In the genomic region with DNA sequence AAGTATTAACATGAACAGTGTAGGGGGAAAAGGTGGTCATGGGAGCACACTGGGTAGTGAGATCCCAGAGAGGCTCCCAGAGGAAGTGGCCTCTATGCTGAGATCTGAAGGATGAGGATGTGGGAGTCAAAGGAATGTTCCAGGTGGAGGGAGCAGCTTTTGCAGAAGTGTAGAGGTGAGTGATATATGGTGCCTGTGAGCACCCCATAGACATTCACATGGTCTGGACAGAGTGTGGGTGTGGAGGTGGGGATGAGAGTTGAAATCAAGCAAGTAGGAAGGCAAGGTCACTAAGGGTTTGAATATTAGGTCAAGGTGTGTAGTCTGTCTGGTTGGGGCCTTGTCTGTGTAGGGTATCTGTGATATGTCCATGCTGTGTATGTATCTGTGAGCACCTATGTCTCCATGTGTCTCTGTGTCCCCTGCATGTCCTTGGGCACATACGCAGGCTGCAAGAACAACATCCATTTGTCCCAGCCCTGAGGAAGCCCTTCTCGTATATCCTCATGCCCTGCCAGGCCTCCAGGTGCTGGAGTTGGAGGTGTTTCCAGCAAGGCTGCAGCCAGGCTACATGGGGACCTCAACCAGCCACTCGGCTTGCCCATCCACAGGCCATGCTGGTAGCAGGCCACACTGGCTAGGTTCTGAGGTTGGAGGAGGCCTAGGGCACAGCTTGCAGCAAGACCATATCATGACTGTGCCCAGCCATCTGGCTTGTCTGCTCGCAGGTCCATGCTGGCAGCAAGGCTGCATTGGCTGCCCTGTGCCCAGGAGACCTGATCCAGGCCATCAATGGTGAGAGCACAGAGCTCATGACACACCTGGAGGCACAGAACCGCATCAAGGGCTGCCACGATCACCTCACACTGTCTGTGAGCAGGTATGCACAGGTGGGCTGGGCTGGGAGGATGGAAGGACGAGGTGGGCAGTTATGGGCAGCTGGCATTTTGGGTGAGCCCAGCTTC, we compare ENCODE assay signal across 16 cellular contexts. TPM values are rescaled to one million over a fixed set of nuclear protein-coding genes. Genes with fewer than 3 reads are reported as not detected.
DNase-seq lines count a peak whose midpoint lies in the region; ATAC-seq, FAIRE-seq and TF ChIP-seq lines count a peak whose summit lies in the region.
"Had no signal": no experiment of that assay in that cellular context is flagged by ENCODE, and none has a peak within 500 bp of the region (broad histone marks: within the 10 kb centered on the region; RNA-seq: fewer than 3 reads in every experiment).

No MANE protein-coding gene starts in this region.

- H3K27ac Mint-ChIP-seq in activated naive CD8-positive, alpha-beta T cell treated with anti-CD3 and anti-CD28 coated beads, Interleukin-2, amount 50 U/mL, for 24 hours = peak overlapping the region; percentile 32
- no peak overlapping the region for H3K27ac Mint-ChIP-seq in activated naive CD8-positive, alpha-beta T cell treated with anti-CD3 and anti-CD28 coated beads for 36 hours
- H3K27ac Mint-ChIP-seq in natural killer cell treated with Interleukin-12 subunit alpha and Interleukin-12 subunit beta and Interleukin-15 and Interleukin-18, amount 100 ng/mL, for 72 hours = no peak overlapping the region
- H3K27ac Mint-ChIP-seq: activated B cell treated with CpG ODN at 0.5 μM for 24 hours had no signal

- H2BK120ac ChIP-seq in neuronal stem cell (ENCODE audit: low read depth, low read length) = peak overlapping the region; percentile 34

- peaks cover 9% of the 10 kb centered on the region for H3K36me3 ChIP-seq in bronchial epithelial cell (ENCODE audit: control insufficient read depth, insufficient read depth, low read length)
- H3K36me3 ChIP-seq in neuronal stem cell (replicated peaks in 1 of 2; ENCODE audit: control insufficient read depth in 2 of 2, insufficient read depth in 2 of 2, low read length in 2 of 2) = peaks cover 0 to 5% of the 10 kb centered on the region in 2 donors
- no peaks in the 10 kb centered on the region for H3K36me3 ChIP-seq in uterus
- H3K36me3 ChIP-seq: prostate gland had no signal

- no peak overlapping the region for H3K27ac ChIP-seq in neuronal stem cell (replicated peaks; ENCODE audit: low read length)
- peak overlapping the region; percentile 96 to 99 for H3K27ac ChIP-seq in uterus

- H3K23ac ChIP-seq in neuronal stem cell (ENCODE audit: low read depth, low read length, poor library complexity) = peak overlapping the region; percentile 83

- no peak overlapping the region for H3K4me2 ChIP-seq in neuronal stem cell (ENCODE audit: insufficient read depth, low read length, poor library complexity, severe bottlenecking)

- H3K4me3 Mint-ChIP-seq in activated naive CD8-positive, alpha-beta T cell treated with anti-CD3 and anti-CD28 coated beads, Interleukin-2, amount 50 U/mL, for 24 hours = no peak overlapping the region
- H3K4me3 Mint-ChIP-seq in activated naive CD8-positive, alpha-beta T cell treated with anti-CD3 and anti-CD28 coated beads for 36 hours = no peak overlapping the region
- H3K4me3 Mint-ChIP-seq in natural killer cell treated with Interleukin-12 subunit alpha and Interleukin-12 subunit beta and Interleukin-15 and Interleukin-18, amount 100 ng/mL, for 72 hours = no peak overlapping the region
- H3K4me3 Mint-ChIP-seq: activated B cell treated with CpG ODN at 0.5 μM for 24 hours had no signal

- H3K27me3 ChIP-seq in bronchial epithelial cell (ENCODE audit: control insufficient read depth, insufficient read depth, low read length) = no peaks in the 10 kb centered on the region
- H3K27me3 ChIP-seq in neuronal stem cell (ENCODE audit: control insufficient read depth in 3 of 3, insufficient read depth in 3 of 3, low read depth in 1 of 3, low read length in 3 of 3) = peaks cover 0 to 20% (median 2%) of the 10 kb centered on the region in 3 experiments
- no peaks in the 10 kb centered on the region for H3K27me3 ChIP-seq in uterus
- H3K27me3 ChIP-seq: MG63 had no signal

- H3K4me1 ChIP-seq in neuronal stem cell (ENCODE audit: control insufficient read depth in 2 of 2, insufficient read depth in 1 of 2, low read depth in 1 of 2, low read length in 2 of 2) (peaks cover 0 to 41% of the 10 kb centered on the region in 2 donors), uterus (peaks cover 40 to 61% of the 10 kb centered on the region in 2 donors)

- peak overlapping the region; percentile 75 for H3K18ac ChIP-seq in neuronal stem cell (ENCODE audit: low read length)

- no peak for ATAC-seq in activated naive CD8-positive, alpha-beta T cell treated with anti-CD3 and anti-CD28 coated beads, Interleukin-2, amount 50 U/mL, for 24 hours
- ATAC-seq in natural killer cell treated with Interleukin-12 subunit alpha and Interleukin-12 subunit beta and Interleukin-15 and Interleukin-18, amount 100 ng/mL, for 72 hours = no peak

- no peaks in the 10 kb centered on the region for H3K79me1 ChIP-seq in neuronal stem cell (ENCODE audit: low read depth, low read length)

- H4K91ac ChIP-seq in neuronal stem cell (ENCODE audit: low read depth, low read length, poor library complexity) = peak overlapping the region; percentile 35

- no peaks in the 10 kb centered on the region for H3K9me3 Mint-ChIP-seq in activated naive CD8-positive, alpha-beta T cell treated with anti-CD3 and anti-CD28 coated beads, Interleukin-2, amount 50 U/mL, for 24 hours
- no peaks in the 10 kb centered on the region for H3K9me3 Mint-ChIP-seq in activated naive CD8-positive, alpha-beta T cell treated with anti-CD3 and anti-CD28 coated beads for 36 hours
- H3K9me3 Mint-ChIP-seq in natural killer cell treated with Interleukin-12 subunit alpha and Interleukin-12 subunit beta and Interleukin-15 and Interleukin-18, amount 100 ng/mL, for 72 hours = no peaks in the 10 kb centered on the region
- H3K9me3 Mint-ChIP-seq: activated B cell treated with CpG ODN at 0.5 μM for 24 hours had no signal

- H3K9me3 ChIP-seq in neuronal stem cell (replicated peaks in 1 of 2; ENCODE audit: control insufficient read depth in 2 of 2, insufficient read depth in 1 of 2, low read depth in 1 of 2, low read length in 2 of 2) (no peaks in the 10 kb centered on the region), uterus (no peaks in the 10 kb centered on the region)
- H3K9me3 ChIP-seq: MG63, prostate gland had no signal

- no peak overlapping the region for H2BK5ac ChIP-seq in neuronal stem cell (ENCODE audit: low read length)

- H3K4me1 Mint-ChIP-seq in activated naive CD8-positive, alpha-beta T cell treated with anti-CD3 and anti-CD28 coated beads, Interleukin-2, amount 50 U/mL, for 24 hours = peaks cover 59% of the 10 kb centered on the region
- peaks cover 38% of the 10 kb centered on the region for H3K4me1 Mint-ChIP-seq in activated naive CD8-positive, alpha-beta T cell treated with anti-CD3 and anti-CD28 coated beads for 36 hours
- H3K4me1 Mint-ChIP-seq in natural killer cell treated with Interleukin-12 subunit alpha and Interleukin-12 subunit beta and Interleukin-15 and Interleukin-18, amount 100 ng/mL, for 72 hours (ENCODE audit: low read depth in 2 of 2) = peaks cover 0 to 8% of the 10 kb centered on the region in 2 donors
- H3K4me1 Mint-ChIP-seq: activated B cell treated with CpG ODN at 0.5 μM for 24 hours had no signal

- no peak overlapping the region for H2AFZ ChIP-seq in neuronal stem cell (ENCODE audit: low read length)

- H3K4ac ChIP-seq in neuronal stem cell (ENCODE audit: low read length) = no peak overlapping the region

- H3K27me3 Mint-ChIP-seq in activated naive CD8-positive, alpha-beta T cell treated with anti-CD3 and anti-CD28 coated beads, Interleukin-2, amount 50 U/mL, for 24 hours = peaks cover 7% of the 10 kb centered on the region
- H3K27me3 Mint-ChIP-seq in activated naive CD8-positive, alpha-beta T cell treated with anti-CD3 and anti-CD28 coated beads for 36 hours = peaks cover 8% of the 10 kb centered on the region
- H3K27me3 Mint-ChIP-seq in natural killer cell treated with Interleukin-12 subunit alpha and Interleukin-12 subunit beta and Interleukin-15 and Interleukin-18, amount 100 ng/mL, for 72 hours = peaks cover 0 to 5% of the 10 kb centered on the region in 2 donors

- no peak for TF ChIP-seq CTCF in bronchial epithelial cell (IDR thresholded peaks at IDR 0.05; ENCODE audit: insufficient read depth, low read length, severe bottlenecking)
- no peak for TF ChIP-seq CTCF in uterus (IDR thresholded peaks at IDR 0.05)

- H3K9ac ChIP-seq in neuronal stem cell (ENCODE audit: low read depth, low read length, poor library complexity) = peak overlapping the region; percentile 27

- H2BK15ac ChIP-seq in neuronal stem cell (ENCODE audit: low read length) = no peak overlapping the region

- H3K14ac ChIP-seq in neuronal stem cell (ENCODE audit: low read length) = no peak overlapping the region

- no peak for TF ChIP-seq POLR2A in uterus (IDR thresholded peaks at IDR 0.05)

- WGBS in neuronal stem cell (ENCODE audit: extremely low coverage in 2 of 2, insufficient read length in 2 of 2, insufficient replicate concordance in 1 of 2), 2 donors = no CpG with 5 or more reads among the region's 7 CpGs

- H2AK5ac ChIP-seq in neuronal stem cell (ENCODE audit: low read depth, low read length) = peak overlapping the region; percentile 60

- peak; percentile 77 for FAIRE-seq in bronchial epithelial cell (lab: Jason Lieb, UNC)
- FAIRE-seq: H54, keratinocyte had no signal

- H3K4me3 ChIP-seq in bronchial epithelial cell (ENCODE audit: low read depth, low read length) = no peak overlapping the region
- H3K4me3 ChIP-seq in neuronal stem cell (ENCODE audit: low read length in 2 of 2) = no peak overlapping the region
- no peak overlapping the region for H3K4me3 ChIP-seq in uterus
- H3K4me3 ChIP-seq: MG63, prostate gland had no signal

- H2BK12ac ChIP-seq in neuronal stem cell (ENCODE audit: low read length) = peak overlapping the region; percentile 79

- H3K36me3 Mint-ChIP-seq in activated naive CD8-positive, alpha-beta T cell treated with anti-CD3 and anti-CD28 coated beads, Interleukin-2, amount 50 U/mL, for 24 hours (ENCODE audit: low read depth) = no peaks in the 10 kb centered on the region
- no peaks in the 10 kb centered on the region for H3K36me3 Mint-ChIP-seq in activated naive CD8-positive, alpha-beta T cell treated with anti-CD3 and anti-CD28 coated beads for 36 hours
- no peaks in the 10 kb centered on the region for H3K36me3 Mint-ChIP-seq in natural killer cell treated with Interleukin-12 subunit alpha and Interleukin-12 subunit beta and Interleukin-15 and Interleukin-18, amount 100 ng/mL, for 72 hours

- intact Hi-C loops in uterus (cut with DNase I; ENCODE audit: low total_unique reads) = no loop called here

- no peak for DNase-seq in activated naive CD8-positive, alpha-beta T cell treated with anti-CD3 and anti-CD28 coated beads, Interleukin-2, amount 50 U/mL, for 24 hours
- DNase-seq in activated naive CD8-positive, alpha-beta T cell treated with anti-CD3 and anti-CD28 coated beads for 36 hours = no peak
- no peak for DNase-seq in bronchial epithelial cell (ENCODE audit: low read depth)
- no peak for DNase-seq in neuronal stem cell (ENCODE audit: low spot score)
- DNase-seq in uterus = no peak
- DNase-seq in natural killer cell treated with Interleukin-12 subunit alpha and Interleukin-12 subunit beta and Interleukin-15 and Interleukin-18, amount 100 ng/mL, for 72 hours (ENCODE audit: low spot score) = no peak
- no peak for DNase-seq in activated CD4-positive, alpha-beta T cell treated with anti-CD3 and anti-CD28 coated beads for 48 hours
- DNase-seq in stimulated activated CD4-positive, alpha-beta T cell treated with anti-CD3 and anti-CD28 coated beads, Interleukin-4, amount 100 ng/mL, for 1 hour = no peak
- DNase-seq: activated B cell treated with CpG ODN at 0.5 μM for 24 hours; activated T-cell treated with anti-CD3 and anti-CD28 coated beads for 4 hours; effector memory CD4-positive, alpha-beta T cell; MG63; NCI-H2107 had no signal

- H4K8ac ChIP-seq in neuronal stem cell (ENCODE audit: low read depth, low read length) = peak overlapping the region; percentile 78

RNA-seq across cellular contexts. Expression of a gene that starts 4.7 kb away (rescaled TPM):
- total RNA-seq in activated naive CD8-positive, alpha-beta T cell treated with anti-CD3 and anti-CD28 coated beads for 36 hours = under 1 TPM in 1 of 2 experiments, not detected in 1; 0.31 TPM
- total RNA-seq in bronchial epithelial cell (12.9 and 18.8 TPM in 2 replicates), uterus (100 to 1,000 TPM in 1 of 4 donors, 10 to 100 TPM in 3; 14.1 to 148 (median 45.3) TPM)
- 20.0 TPM for polyA plus RNA-seq in neuronal stem cell (2013, experiment 1 of 2)
- 18.6 TPM for polyA plus RNA-seq in neuronal stem cell (2013, experiment 2 of 2)
- total RNA-seq in natural killer cell treated with Interleukin-12 subunit alpha and Interleukin-12 subunit beta and Interleukin-15 and Interleukin-18, amount 100 ng/mL, for 72 hours = not detected
- total RNA-seq: activated B cell treated with CpG ODN at 0.5 μM for 24 hours had no signal

RNA-seq across cellular contexts. Expression of a gene that starts 32.0 kb away (rescaled TPM):
- 1 to 10 TPM in 1 of 2 experiments, under 1 TPM in 1; 0.95 to 1.3 TPM for total RNA-seq in activated naive CD8-positive, alpha-beta T cell treated with anti-CD3 and anti-CD28 coated beads for 36 hours
- total RNA-seq in bronchial epithelial cell (0.13 and 0.26 TPM in 2 replicates), uterus (1 to 10 TPM in 3 of 4 donors, under 1 TPM in 1; 0.26 to 4.5 (median 2.3) TPM)
- 0.10 TPM for polyA plus RNA-seq in neuronal stem cell (2013, experiment 1 of 2)
- polyA plus RNA-seq in neuronal stem cell (2013, experiment 2 of 2) = 0.06 TPM
- 1 to 10 TPM in 1 of 2 donors, under 1 TPM in 1; 0.93 to 2.5 TPM for total RNA-seq in natural killer cell treated with Interleukin-12 subunit alpha and Interleukin-12 subunit beta and Interleukin-15 and Interleukin-18, amount 100 ng/mL, for 72 hours
- total RNA-seq: activated B cell treated with CpG ODN at 0.5 μM for 24 hours had no signal

RNA-seq across cellular contexts. Expression of a gene that starts 34.5 kb away (rescaled TPM):
- 1 to 10 TPM; 8.1 to 8.7 TPM for total RNA-seq in activated naive CD8-positive, alpha-beta T cell treated with anti-CD3 and anti-CD28 coated beads for 36 hours
- total RNA-seq in bronchial epithelial cell = 174 and 190 TPM in 2 replicates
- 2.9 TPM for polyA plus RNA-seq in neuronal stem cell (2013, experiment 1 of 2)
- 2.7 TPM for polyA plus RNA-seq in neuronal stem cell (2013, experiment 2 of 2)
- 100 to 1,000 TPM in 1 of 4 donors, 10 to 100 TPM in 3; 19.4 to 112 (median 85.2) TPM for total RNA-seq in uterus
- total RNA-seq in natural killer cell treated with Interleukin-12 subunit alpha and Interleukin-12 subunit beta and Interleukin-15 and Interleukin-18, amount 100 ng/mL, for 72 hours = 10 to 100 TPM in 1 of 2 donors, 1 to 10 TPM in 1; 5.5 to 20.1 TPM
